Comparison of ENCODE assay signal across 9 cellular contexts in the genomic region with DNA sequence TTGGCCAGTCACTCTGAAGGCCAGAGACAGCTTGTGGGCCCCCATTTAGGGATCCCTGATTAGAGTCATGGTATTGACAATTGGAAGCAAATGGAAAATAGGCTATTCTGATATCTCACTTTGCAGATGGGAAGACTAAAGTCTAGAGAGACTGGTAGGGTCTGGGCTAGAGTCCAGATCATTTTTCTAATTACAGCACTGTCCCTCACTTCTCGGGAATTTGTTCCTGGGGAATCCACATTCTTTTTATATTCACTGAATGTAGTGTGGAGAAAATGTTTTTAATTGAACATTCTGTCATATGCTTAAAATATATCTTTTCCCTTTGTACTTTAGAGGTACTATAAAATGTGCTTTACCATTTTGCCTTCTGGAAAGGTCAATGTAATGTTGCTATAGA. TPM values are rescaled to one million over a fixed set of nuclear protein-coding genes. Genes with fewer than 3 reads are reported as not detected.
A peak's percentile ranks its signal among the peaks of the same experiment; 100 is the strongest.
DNase-seq lines count a peak whose midpoint lies in the region; ATAC-seq, FAIRE-seq and TF ChIP-seq lines count a peak whose summit lies in the region.
"Had no signal": no experiment of that assay in that cellular context is flagged by ENCODE, and none has a peak within 500 bp of the region (broad histone marks: within the 10 kb centered on the region; RNA-seq: fewer than 3 reads in every experiment).

No MANE protein-coding gene starts in this region.

- in situ Hi-C loops in HepG2 (cut with HindIII; ENCODE audit: extremely low pct_ligation_motif_present, low pct_unique_long_range_greater_than_20kb) = no loop called here

- peaks cover 1% of the 10 kb centered on the region for H3K36me3 Mint-ChIP-seq in activated CD8-positive, alpha-beta T cell treated with anti-CD3 and anti-CD28 coated beads, Interleukin-2, amount 10 ng/mL, durations not matched to agents 7 days and 5 days (ENCODE audit: low read depth)

- no peaks in the 10 kb centered on the region for H3K27me3 Mint-ChIP-seq in activated CD8-positive, alpha-beta T cell treated with anti-CD3 and anti-CD28 coated beads, Interleukin-2, amount 10 ng/mL, durations not matched to agents 7 days and 5 days (ENCODE audit: low read depth)

- TF ChIP-seq EP300 in HepG2 (IDR thresholded peaks at IDR 0.05; ENCODE audit: low read depth in 2 of 2, low read length in 2 of 2) (no peak), HepG2 (CRISPR knock-in tag; IDR thresholded peaks at IDR 0.05; ENCODE audit: borderline replicate concordance) (no peak)

- H3K4me3 ChIP-seq in HepG2 (replicated peaks in 1 of 3; ENCODE audit: insufficient read depth in 1 of 3, low read depth in 2 of 3, low read length in 3 of 3) (peak overlapping the region; percentile 85 to 98 (median 93)), right lobe of liver (no peak overlapping the region), iPS-20b (ENCODE audit: low read length) (peak overlapping the region; percentile 100), upper lobe of right lung (peak overlapping the region; percentile 78)

- ATAC-seq in HepG2 = no peak
- ATAC-seq in right lobe of liver = no peak
- no peak for ATAC-seq in activated CD8-positive, alpha-beta T cell treated with anti-CD3 and anti-CD28 coated beads, Interleukin-2, amount 10 ng/mL, durations not matched to agents 7 days and 5 days
- no peak for ATAC-seq in upper lobe of right lung
- ATAC-seq in GM19452 (IDR thresholded peaks at IDR 0.05; ENCODE audit: unreplicated experiment) = no peak
- ATAC-seq: pancreas had no signal

- no peaks in the 10 kb centered on the region; a peak in 1 of 5 replicates for H3K27me3 ChIP-seq in HepG2 (ENCODE audit: control insufficient read depth in 1 of 2, insufficient read depth in 2 of 2, low read length in 2 of 2)
- no peaks in the 10 kb centered on the region for H3K27me3 ChIP-seq in right lobe of liver
- no peaks in the 10 kb centered on the region for H3K27me3 ChIP-seq in iPS-20b (ENCODE audit: insufficient read depth, low read length)
- H3K27me3 ChIP-seq in upper lobe of right lung = no peaks in the 10 kb centered on the region
- H3K27me3 ChIP-seq: pancreas had no signal

- H4K20me1 ChIP-seq in HepG2 (ENCODE audit: insufficient read depth, low read length) = peaks cover 13% of the 10 kb centered on the region

- CTCF ChIA-PET in HepG2 (lab: Yijun Ruan, JAX; ENCODE audit: low intra/inter-chr PET ratio, low total read pairs) = no interaction called here
- CTCF ChIA-PET in activated CD8-positive, alpha-beta T cell treated with anti-CD3 and anti-CD28 coated beads, Interleukin-2, amount 10 ng/mL, durations not matched to agents 7 days and 5 days (lab: Charles Lee) = interaction anchor here (1.9 to 2.4 kb wide), 2 partner anchors 35 to 519 kb away, joined by 6 to 11 read pairs; no protein-coding TSS in a partner anchor

- no TSS peak for BruUV-seq in HepG2 (replicated peaks; lab: Mats Ljungman, UMichigan)

- H2AFZ ChIP-seq in HepG2 (ENCODE audit: low read length) = no peak overlapping the region

- TF ChIP-seq CTCF in HepG2 (CRISPR knock-in tag; IDR thresholded peaks at IDR 0.05) (no peak), right lobe of liver (IDR thresholded peaks at IDR 0.05) (no peak), upper lobe of right lung (IDR thresholded peaks at IDR 0.05) (no peak), GM20000 (IDR thresholded peaks at IDR 0.05; ENCODE audit: extremely low read depth, missing control alignments) (no peak)

- no peak for TF ChIP-seq RAD21 in HepG2 (CRISPR knock-in tag; IDR thresholded peaks at IDR 0.05)

- H3K36me3 ChIP-seq in HepG2 (replicated peaks in 1 of 2; ENCODE audit: control insufficient read depth in 1 of 2, insufficient read depth in 2 of 2, low read length in 2 of 2) (peaks cover 0 to under 1% of the 10 kb centered on the region in 2 experiments; a peak in 2 of 5 replicates), right lobe of liver (no peaks in the 10 kb centered on the region), iPS-20b (ENCODE audit: insufficient read depth, low read depth, low read length) (peaks cover 12% of the 10 kb centered on the region; the same call in 1 of the 2 replicates), upper lobe of right lung (no peaks in the 10 kb centered on the region)
- H3K36me3 ChIP-seq: pancreas had no signal

- H3K9ac ChIP-seq in HepG2 (ENCODE audit: insufficient read depth, low read depth, low read length) (peak overlapping the region; percentile 87; the same call in 1 of the 2 replicates), iPS-20b (ENCODE audit: low read depth, low read length) (peak overlapping the region; percentile 97; the same call in 1 of the 2 replicates)

- H3K4me1 Mint-ChIP-seq in activated CD8-positive, alpha-beta T cell treated with anti-CD3 and anti-CD28 coated beads, Interleukin-2, amount 10 ng/mL, durations not matched to agents 7 days and 5 days (ENCODE audit: low read depth) = peaks cover 36% of the 10 kb centered on the region

- H3K9me3 ChIP-seq in HepG2 (ENCODE audit: low read length) = no peaks in the 10 kb centered on the region
- H3K9me3 ChIP-seq in right lobe of liver = no peaks in the 10 kb centered on the region
- no peaks in the 10 kb centered on the region for H3K9me3 ChIP-seq in iPS-20b (ENCODE audit: insufficient read depth, low read depth, low read length)
- H3K9me3 ChIP-seq in upper lobe of right lung = no peaks in the 10 kb centered on the region
- H3K9me3 ChIP-seq: pancreas had no signal

- no peak overlapping the region for H3K27ac Mint-ChIP-seq in activated CD8-positive, alpha-beta T cell treated with anti-CD3 and anti-CD28 coated beads, Interleukin-2, amount 10 ng/mL, durations not matched to agents 7 days and 5 days

- no peaks in the 10 kb centered on the region for H3K9me3 Mint-ChIP-seq in activated CD8-positive, alpha-beta T cell treated with anti-CD3 and anti-CD28 coated beads, Interleukin-2, amount 10 ng/mL, durations not matched to agents 7 days and 5 days (ENCODE audit: insufficient read depth)

- no peak for DNase-seq in HepG2 (ENCODE audit: low spot score)
- DNase-seq in right lobe of liver = no peak
- no peak for DNase-seq in activated CD8-positive, alpha-beta T cell treated with anti-CD3 and anti-CD28 coated beads, Interleukin-2, amount 10 ng/mL, durations not matched to agents 7 days and 5 days
- DNase-seq in upper lobe of right lung = no peak
- no peak for DNase-seq in activated CD4-positive, CD25-positive, alpha-beta regulatory T cell treated with anti-CD3 and anti-CD28 coated beads, Interleukin-2, amount 50 U/mL, for 72 hours
- no peak for DNase-seq in GM20000 (ENCODE audit: low spot score)
- DNase-seq: pancreas had no signal

- no peak for TF ChIP-seq POLR2A in HepG2 (IDR thresholded peaks at IDR 0.05; ENCODE audit: insufficient read depth in 1 of 2, low read depth in 2 of 2, low read length in 2 of 2)
- TF ChIP-seq POLR2A in right lobe of liver (IDR thresholded peaks at IDR 0.05) = no peak

- WGBS in HepG2 (ENCODE audit: low lambda C conversion rate) = 61% methylated on average over 1 of the region's 1 CpG
- 40% methylated on average over 1 of the region's 1 CpG for WGBS in right lobe of liver (ENCODE audit: insufficient coverage, low coverage, low lambda C conversion rate, missing lambda C conversion rate)

- no peak for FAIRE-seq in HepG2 (lab: Jason Lieb, UNC)
- FAIRE-seq: pancreas had no signal

- H3K4me1 ChIP-seq in HepG2 (ENCODE audit: insufficient read depth, low read length) = peaks cover 34% of the 10 kb centered on the region
- H3K4me1 ChIP-seq in right lobe of liver = peaks cover 0 to 16% (median 5%) of the 10 kb centered on the region in 4 donors
- H3K4me1 ChIP-seq in iPS-20b (ENCODE audit: insufficient read depth, low read length) = 0 out of 2 replicates have a peak, but pooled peaks cover 3% of the 10 kb centered on the region
- peaks cover 27% of the 10 kb centered on the region for H3K4me1 ChIP-seq in upper lobe of right lung

- intact Hi-C loops in HepG2 (cut with micrococcal nuclease; ENCODE audit: unreplicated experiment) = loop anchor here (2.0 kb wide), 1 partner anchor 28 kb away; no protein-coding TSS in a partner anchor
- intact Hi-C loops in right lobe of liver (cut with DNase I) = no loop called here
- intact Hi-C loops in upper lobe of right lung (cut with DNase I) = no loop called here

- peak overlapping the region; percentile 73 for H3K4me2 ChIP-seq in HepG2 (ENCODE audit: low read depth, low read length)

- peak overlapping the region; percentile 98 for H3K4me3 Mint-ChIP-seq in activated CD8-positive, alpha-beta T cell treated with anti-CD3 and anti-CD28 coated beads, Interleukin-2, amount 10 ng/mL, durations not matched to agents 7 days and 5 days

- POLR2A ChIA-PET in HepG2 (lab: Yijun Ruan, JAX) = interaction anchor here (1.8 to 1.9 kb wide), 2 partner anchors 13 to 74 kb away, joined by 5 to 7 read pairs; no protein-coding TSS in a partner anchor
- POLR2A ChIA-PET in activated CD8-positive, alpha-beta T cell treated with anti-CD3 and anti-CD28 coated beads, Interleukin-2, amount 10 ng/mL, durations not matched to agents 7 days and 5 days (lab: Charles Lee) = interaction anchor here (0.6 to 1.9 kb wide), 4 partner anchors 19 to 347 kb away, joined by 4 to 11 read pairs (median 5); a partner anchor contains a TSS

- peaks cover 36% of the 10 kb centered on the region for H3K79me2 ChIP-seq in HepG2 (ENCODE audit: insufficient read depth, low read length)

- H3K27ac ChIP-seq in HepG2 (ENCODE audit: extremely low read length, insufficient read depth, low read length) (peak overlapping the region; percentile 64), right lobe of liver (no peak overlapping the region), iPS-20b (ENCODE audit: low read length) (no peak overlapping the region), upper lobe of right lung (no peak overlapping the region)

RNA-seq across cellular contexts. Expression of a gene that starts 1.1 kb away (rescaled TPM):
- 11.8 and 12.0 TPM in 2 replicates for total RNA-seq in HepG2 (2016; rRNA removed; fragmentation: Illumina TruSeq; extraction: Trizol)
- 1.4 and 2.9 TPM in 2 replicates for total RNA-seq in HepG2 (2016; cell fraction: cytosol; rRNA removed; fragmentation: Illumina TruSeq; extraction: Trizol; ENCODE audit: low read depth)
- total RNA-seq in HepG2 (2016; cell fraction: insoluble cytoplasmic fraction; rRNA removed; fragmentation: Illumina TruSeq; extraction: Trizol) = 11.9 and 13.3 TPM in 2 replicates
- total RNA-seq in HepG2 (2016; cell fraction: membrane; rRNA removed; fragmentation: Illumina TruSeq; extraction: Trizol) = 3.3 and 4.4 TPM in 2 replicates
- total RNA-seq in HepG2 (2016; cell fraction: nucleus; rRNA removed; fragmentation: Illumina TruSeq; extraction: Trizol) = 19.2 and 23.9 TPM in 2 replicates
- 9.7 and 13.1 TPM in 2 replicates for polyA plus RNA-seq in HepG2 (2011; rRNA removed)
- 4.9 and 5.9 TPM in 2 replicates for polyA plus RNA-seq in HepG2 (2011; cell fraction: cytosol; rRNA removed)
- polyA plus RNA-seq in HepG2 (2011; cell fraction: nucleus; rRNA removed) = 69.4 and 79.1 TPM in 2 replicates
- 7.3 and 9.1 TPM in 2 replicates for polyA plus RNA-seq in HepG2 (2012)
- 0.67 and 0.72 TPM in 2 replicates for polyA plus RNA-seq in HepG2 (2016; cell fraction: cytosol; fragmentation: Illumina TruSeq; extraction: Trizol; ENCODE audit: low read depth)
- polyA plus RNA-seq in HepG2 (2016; cell fraction: insoluble cytoplasmic fraction; fragmentation: Illumina TruSeq; extraction: Trizol; ENCODE audit: low read depth) = 5.8 and 8.3 TPM in 2 replicates
- polyA plus RNA-seq in HepG2 (2016; cell fraction: membrane; fragmentation: Illumina TruSeq; extraction: Trizol; ENCODE audit: low read depth) = 0.84 and 1.0 TPM in 2 replicates
- polyA plus RNA-seq in HepG2 (2016; cell fraction: nucleus; fragmentation: Illumina TruSeq; extraction: Trizol; ENCODE audit: insufficient read depth, low read depth) = 26.4 and 32.6 TPM in 2 replicates
- polyA minus RNA-seq in HepG2 (2011; rRNA and poly(A)+ RNA removed; ENCODE audit: low replicate concordance) = 14.8 and 27.4 TPM in 2 replicates
- 5.6 and 7.6 TPM in 2 replicates for polyA minus RNA-seq in HepG2 (2011; cell fraction: cytosol; rRNA and poly(A)+ RNA removed)
- polyA minus RNA-seq in HepG2 (2011; cell fraction: nucleus; rRNA and poly(A)+ RNA removed) = 46.9 and 47.9 TPM in 2 replicates
- 10 to 100 TPM in 1 of 6 experiments, 1 to 10 TPM in 5; 6.1 to 10.2 (median 7.6) TPM for total RNA-seq in right lobe of liver
- 10 to 100 TPM; 18.6 to 19.0 TPM for total RNA-seq in activated CD8-positive, alpha-beta T cell treated with anti-CD3 and anti-CD28 coated beads, Interleukin-2, amount 10 ng/mL, durations not matched to agents 7 days and 5 days
- total RNA-seq in upper lobe of right lung = 23.8 TPM

RNA-seq across cellular contexts. Expression of a gene that starts 1.3 kb away (rescaled TPM):
- 44.9 and 72.7 TPM in 2 replicates for total RNA-seq in HepG2 (2016; rRNA removed; fragmentation: Illumina TruSeq; extraction: Trizol)
- 15.7 and 16.0 TPM in 2 replicates for total RNA-seq in HepG2 (2016; cell fraction: cytosol; rRNA removed; fragmentation: Illumina TruSeq; extraction: Trizol; ENCODE audit: low read depth)
- 34.4 and 74.8 TPM in 2 replicates for total RNA-seq in HepG2 (2016; cell fraction: insoluble cytoplasmic fraction; rRNA removed; fragmentation: Illumina TruSeq; extraction: Trizol)
- total RNA-seq in HepG2 (2016; cell fraction: membrane; rRNA removed; fragmentation: Illumina TruSeq; extraction: Trizol) = 23.3 and 26.6 TPM in 2 replicates
- total RNA-seq in HepG2 (2016; cell fraction: nucleus; rRNA removed; fragmentation: Illumina TruSeq; extraction: Trizol) = 94.4 and 99.1 TPM in 2 replicates
- 29.2 and 36.7 TPM in 2 replicates for polyA plus RNA-seq in HepG2 (2011; rRNA removed)
- polyA plus RNA-seq in HepG2 (2011; cell fraction: cytosol; rRNA removed) = 23.4 and 32.3 TPM in 2 replicates
- 116 and 121 TPM in 2 replicates for polyA plus RNA-seq in HepG2 (2011; cell fraction: nucleus; rRNA removed)
- 36.5 and 37.3 TPM in 2 replicates for polyA plus RNA-seq in HepG2 (2012)
- polyA plus RNA-seq in HepG2 (2016; cell fraction: cytosol; fragmentation: Illumina TruSeq; extraction: Trizol; ENCODE audit: low read depth) = 7.7 TPM in 2 replicates
- polyA plus RNA-seq in HepG2 (2016; cell fraction: insoluble cytoplasmic fraction; fragmentation: Illumina TruSeq; extraction: Trizol; ENCODE audit: low read depth) = 36.4 and 43.1 TPM in 2 replicates
- 12.2 and 12.6 TPM in 2 replicates for polyA plus RNA-seq in HepG2 (2016; cell fraction: membrane; fragmentation: Illumina TruSeq; extraction: Trizol; ENCODE audit: low read depth)
- 147 and 157 TPM in 2 replicates for polyA plus RNA-seq in HepG2 (2016; cell fraction: nucleus; fragmentation: Illumina TruSeq; extraction: Trizol; ENCODE audit: insufficient read depth, low read depth)
- 64.4 and 114 TPM in 2 replicates for polyA minus RNA-seq in HepG2 (2011; rRNA and poly(A)+ RNA removed; ENCODE audit: low replicate concordance)
- polyA minus RNA-seq in HepG2 (2011; cell fraction: cytosol; rRNA and poly(A)+ RNA removed) = 73.8 and 74.4 TPM in 2 replicates
- 75.6 and 96.5 TPM in 2 replicates for polyA minus RNA-seq in HepG2 (2011; cell fraction: nucleus; rRNA and poly(A)+ RNA removed)
- 10 to 100 TPM; 25.3 to 53.3 (median 26.9) TPM for total RNA-seq in right lobe of liver
- 10 to 100 TPM; 55.8 to 58.5 TPM for total RNA-seq in activated CD8-positive, alpha-beta T cell treated with anti-CD3 and anti-CD28 coated beads, Interleukin-2, amount 10 ng/mL, durations not matched to agents 7 days and 5 days
- total RNA-seq in upper lobe of right lung = 55.0 TPM

Comparison
In these comparisons a context has a peak if more than half of its experiments do, and no peak if none do; other contexts are left out.
1. H3K4me3 ChIP-seq: peak in HepG2 (3 of 3), iPS-20b (single experiment) and upper lobe of right lung (single experiment); none in right lobe of liver (0 of 3).